ENCODE assay signal across 8 cellular contexts in genomic region chr19:44748426-44749254, GRCh38. TPM values are rescaled to one million over a fixed set of nuclear protein-coding genes. Genes with fewer than 3 reads are reported as not detected.
A peak's percentile ranks its signal among the peaks of the same experiment; 100 is the strongest.
DNase-seq lines count a peak whose midpoint lies in the region; ATAC-seq and TF ChIP-seq lines count a peak whose summit lies in the region.

Gene BCL3, plus strand, starts transcription at chr19:44748708. Its CDS starts 83 bp downstream, at chr19:44748791.

- no peaks in the 10 kb centered on the region for H3K36me3 Mint-ChIP-seq in WTC11

- H3K9me3 Mint-ChIP-seq in WTC11, result no peaks in the 10 kb centered on the region

- H3K4me1 Mint-ChIP-seq in WTC11, result peaks cover 13% of the 10 kb centered on the region

- POLR2A ChIA-PET in WTC11 (lab: Charles Lee), result interaction anchor here (1.1 to 1.2 kb wide), 2 partner anchors 9 to 22 kb away, joined by 3 to 5 read pairs; no protein-coding TSS in a partner anchor

- ATAC-seq in HG03571 (IDR thresholded peaks at IDR 0.05; ENCODE audit: unreplicated experiment) (peak; percentile 23), WTC11 (no peak; the same call in 1 of the 2 replicates), left lobe of liver (peak; percentile 60), GM18870 (IDR thresholded peaks at IDR 0.05; ENCODE audit: unreplicated experiment) (no peak)

- DNase-seq in NCI-H1417 (lab: John Stamatoyannopoulos, UW), result peak in 2 of 3 experiments; percentile 40 to 42
- DNase-seq in NCI-H1417 treated with DMSO at 0.1 percent for 48 hours (lab: John Stamatoyannopoulos, UW), result no peak
- DNase-seq in WTC11 (ENCODE audit: low spot score), result no peak
- DNase-seq in central memory CD4-positive, alpha-beta T cell, result peak; percentile 80
- DNase-seq in left lobe of liver (ENCODE audit: low spot score), result peak; percentile 84
- peak; percentile 60 for DNase-seq in stimulated activated CD4-positive, alpha-beta T cell treated with anti-CD3 and anti-CD28 coated beads, Interleukin-4, amount 100 ng/mL, for 24 hours

- TF ChIP-seq CTCF in WTC11 (IDR thresholded peaks at IDR 0.05), result no peak

- H3K4me3 Mint-ChIP-seq in WTC11, result peak within 1 kb of the TSS; percentile 86

- H3K27ac Mint-ChIP-seq in WTC11, result no peak within 1 kb of the TSS

- CTCF ChIA-PET in WTC11 (lab: Charles Lee), result interaction anchor here (0.6 to 1.6 kb wide), 8 partner anchors 9 to 731 kb away, joined by 3 to 8 read pairs (median 6); partner anchors contain the start of gene NECTIN2

- peaks cover 79% of the 10 kb centered on the region for H3K27me3 Mint-ChIP-seq in WTC11 (ENCODE audit: low read depth)

TF ChIP-seq in WTC11, 78 proteins besides CTCF, POLR2A, EP300 and RAD21:
- 0 out of 2 replicates have a peak, but pooled peaks have one; percentile 5 for TF ChIP-seq FOXK1 (CRISPR knock-in tag; IDR thresholded peaks at IDR 0.05)
- peak; percentile 42; the same call in 1 of the 2 replicates for TF ChIP-seq ZNF423 (CRISPR knock-in tag; IDR thresholded peaks at IDR 0.05)
- no peak for TF ChIP-seq NR1H2 (CRISPR knock-in tag; IDR thresholded peaks at IDR 0.05)

RNA-seq across cellular contexts. Expression of gene BCL3, which starts in this region (rescaled TPM):
- 4.6 to 7.8 TPM (median 5.6 TPM) in 3 replicates for total RNA-seq in WTC11 (2021)
- total RNA-seq in left lobe of liver, result 30.8 TPM

Comparison
In these comparisons a context has a peak if more than half of its experiments do, and no peak if none do; other contexts are left out.
1. DNase-seq: peak in NCI-H1417 (2 of 3), central memory CD4-positive, alpha-beta T cell (single experiment), left lobe of liver (single experiment) and stimulated activated CD4-positive, alpha-beta T cell treated with anti-CD3 and anti-CD28 coated beads, Interleukin-4, amount 100 ng/mL, for 24 hours (single experiment); none in NCI-H1417 treated with DMSO at 0.1 percent for 48 hours (single experiment) and WTC11 (single experiment).
2. ATAC-seq: peak in HG03571 (single experiment) and left lobe of liver (single experiment); none in WTC11 (single experiment) and GM18870 (single experiment).